Comparison of ENCODE assay signal across 10 cellular contexts in the genomic region with DNA sequence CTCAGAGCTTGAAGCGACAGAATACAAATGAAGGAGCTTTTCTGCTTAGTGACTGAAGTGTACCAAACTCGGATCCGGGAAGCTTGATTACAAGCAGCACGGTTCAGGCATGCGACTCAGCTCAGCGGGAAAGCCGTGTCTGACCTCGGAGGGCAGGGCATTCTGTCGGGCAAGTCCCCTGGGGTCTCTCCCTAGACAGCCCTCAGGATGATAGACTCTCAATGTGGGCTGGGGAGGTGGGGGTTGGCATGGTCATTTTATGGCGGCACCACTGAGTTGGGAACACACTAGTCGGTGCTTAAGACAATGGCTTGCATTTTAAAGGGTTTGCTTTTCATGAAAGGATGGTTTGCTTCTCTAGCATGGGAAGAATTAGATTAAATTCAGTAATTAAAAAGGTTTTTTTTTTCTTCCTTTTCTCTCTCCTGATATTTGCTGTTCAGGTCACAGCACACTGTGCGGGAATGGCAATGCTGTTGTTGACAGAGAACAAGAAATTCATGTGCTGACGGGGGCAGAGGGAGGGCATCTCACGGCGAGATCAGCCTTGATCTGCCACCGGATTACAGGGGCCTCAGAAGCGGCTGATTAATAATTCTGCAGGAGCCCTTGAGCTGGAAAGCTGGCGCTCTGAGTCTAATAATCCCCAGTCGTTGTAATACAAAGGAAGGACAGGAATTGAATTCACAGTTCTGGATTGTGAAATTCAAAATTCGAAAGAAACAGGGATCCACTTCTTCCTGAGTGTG.
A peak's percentile ranks its signal among the peaks of the same experiment; 100 is the strongest.
DNase-seq lines count a peak whose midpoint lies in the region; ATAC-seq and TF ChIP-seq lines count a peak whose summit lies in the region.
"Had no signal": no experiment of that assay in that cellular context is flagged by ENCODE, and none has a peak within 500 bp of the region (broad histone marks: within the 10 kb centered on the region; RNA-seq: fewer than 3 reads in every experiment).

No MANE protein-coding gene starts in this region.

- H3K4me1 Mint-ChIP-seq in nephron, result peaks cover 81% of the 10 kb centered on the region

- H3K4me3 ChIP-seq in heart left ventricle (no peak overlapping the region), esophagus muscularis mucosa (no peak overlapping the region)

- WGBS in heart left ventricle, 4 donors, result 52 to 63% (median 61%) methylated on average over 20 of the region's 20 CpGs
- WGBS in esophagus muscularis mucosa, result 83% methylated on average over 20 of the region's 20 CpGs

- peak in 3 of 5 donors; percentile 41 to 63 (median 51) for DNase-seq in heart left ventricle
- DNase-seq in Right ventricle myocardium inferior (ENCODE audit: missing footprints), result no peak
- DNase-seq in esophagus muscularis mucosa (ENCODE audit: extremely low spot score), result peak; percentile 77
- DNase-seq in amniotic stem cell (lab: John Stamatoyannopoulos, UW), result no peak
- no peak for DNase-seq in NCI-H1694 treated with DMSO at 0.1 percent for 48 hours (lab: John Stamatoyannopoulos, UW)
- DNase-seq in HUDEP-2 (lab: John Stamatoyannopoulos, UW; ENCODE audit: unreplicated experiment in 76 of 76), result no peak
- DNase-seq: NCI-H345, T-helper 2 cell had no signal

- TF ChIP-seq POLR2A in heart left ventricle (IDR thresholded peaks at IDR 0.05), result no peak
- no peak for TF ChIP-seq POLR2A in esophagus muscularis mucosa (IDR thresholded peaks at IDR 0.05; ENCODE audit: low read depth)

- peak overlapping the region; percentile 51 to 83 (median 83) for H3K27ac Mint-ChIP-seq in nephron

- no peaks in the 10 kb centered on the region for H3K9me3 Mint-ChIP-seq in nephron

- no peak for TF ChIP-seq EP300 in esophagus muscularis mucosa (IDR thresholded peaks at IDR 0.05)

- TF ChIP-seq CTCF in heart left ventricle (IDR thresholded peaks at IDR 0.05) (no peak), esophagus muscularis mucosa (IDR thresholded peaks at IDR 0.05) (no peak), nephron (IDR thresholded peaks at IDR 0.05; ENCODE audit: unreplicated experiment in 3 of 3) (no peak)

- ATAC-seq in heart left ventricle (peak in 2 of 4 donors; percentile 20 to 40), Right ventricle myocardium inferior (no peak), HG03025 (IDR thresholded peaks at IDR 0.05; ENCODE audit: low FRiP score, unreplicated experiment) (no peak)

- peaks cover 73% of the 10 kb centered on the region for H3K36me3 Mint-ChIP-seq in nephron (ENCODE audit: low read depth)

- H3K27me3 ChIP-seq in heart left ventricle (no peaks in the 10 kb centered on the region), esophagus muscularis mucosa (no peaks in the 10 kb centered on the region)

- H3K4me3 Mint-ChIP-seq in nephron, result peak overlapping the region; percentile 24 to 44 (median 44)

- peak overlapping the region; percentile 0 to 91 (median 78) for H3K27ac ChIP-seq in heart left ventricle
- peak overlapping the region; percentile 20 to 77 (median 74) for H3K27ac ChIP-seq in esophagus muscularis mucosa (replicated peaks in 1 of 4)

- H3K9me3 ChIP-seq in heart left ventricle (no peaks in the 10 kb centered on the region), esophagus muscularis mucosa (no peaks in the 10 kb centered on the region)

- H3K27me3 Mint-ChIP-seq in nephron (ENCODE audit: low read depth), result no peaks in the 10 kb centered on the region

- peaks cover 0 to 69% (median 44%) of the 10 kb centered on the region in 12 donors for H3K4me1 ChIP-seq in heart left ventricle
- H3K4me1 ChIP-seq in esophagus muscularis mucosa, result peaks cover 39 to 57% (median 46%) of the 10 kb centered on the region in 4 donors

- H3K36me3 ChIP-seq in heart left ventricle, result peaks cover 0 to 73% (median 31%) of the 10 kb centered on the region in 9 donors
- H3K36me3 ChIP-seq in esophagus muscularis mucosa, result peaks cover 0 to 30% (median 5%) of the 10 kb centered on the region in 4 donors

- intact Hi-C loops in heart left ventricle (cut with DNase I) (no loop called here), Right ventricle myocardium inferior (cut with DNase I) (no loop called here), esophagus muscularis mucosa (cut with DNase I) (no loop called here)

Comparison
In these comparisons a context has a peak if more than half of its experiments do, and no peak if none do; other contexts are left out.
1. DNase-seq: peak in heart left ventricle (3 of 5) and esophagus muscularis mucosa (single experiment); none in Right ventricle myocardium inferior (single experiment), amniotic stem cell (single experiment), NCI-H1694 treated with DMSO at 0.1 percent for 48 hours (single experiment) and HUDEP-2 (0 of 76).